In the genomic region with DNA sequence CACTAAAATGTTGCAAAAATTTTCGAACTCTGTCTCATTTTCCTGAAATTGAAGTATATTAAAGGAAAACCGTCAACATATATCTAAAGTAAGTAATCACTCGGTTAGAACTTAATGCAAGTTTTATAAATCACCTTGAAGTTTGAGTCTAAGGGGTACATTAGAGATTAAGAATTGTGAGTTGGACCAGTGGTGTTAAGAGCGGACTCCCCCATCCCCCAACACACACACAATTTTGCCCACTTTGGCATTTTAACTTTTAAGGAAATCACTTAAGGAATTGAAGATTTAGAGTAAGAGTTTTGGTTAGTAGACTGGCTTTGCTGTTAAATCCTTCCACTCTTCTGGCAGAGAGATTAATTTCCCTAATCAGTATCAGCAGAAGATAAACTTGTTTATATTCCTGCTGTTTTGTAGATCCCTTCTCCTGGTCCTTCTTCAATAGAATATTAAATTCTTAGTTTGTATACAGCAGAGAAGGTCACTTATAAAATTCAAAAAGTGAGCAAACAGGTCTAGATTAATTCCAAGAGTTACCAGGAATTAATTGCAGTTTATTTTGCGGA, we compare ENCODE assay signal across 8 cellular contexts. TPM values are rescaled to one million over a fixed set of nuclear protein-coding genes. Genes with fewer than 3 reads are reported as not detected.
DNase-seq lines count a peak whose midpoint lies in the region; ATAC-seq and TF ChIP-seq lines count a peak whose summit lies in the region.

No MANE protein-coding gene starts in this region.

- TF ChIP-seq CTCF in CD14-positive monocyte (IDR thresholded peaks at IDR 0.05): no peak

- DNase-seq in CD14-positive monocyte (ENCODE audit: low spot score) (no peak), dermis blood vessel endothelial cell (peak; percentile 34)
- DNase-seq in naive thymus-derived CD8-positive, alpha-beta T cell: no peak
- no peak for DNase-seq in stimulated activated CD4-positive, alpha-beta T cell treated with anti-CD3 and anti-CD28 coated beads, Interleukin-4, amount 100 ng/mL, for 24 hours
- DNase-seq in stimulated activated CD4-positive, alpha-beta T cell treated with anti-CD3 and anti-CD28 coated beads, Interleukin-1b, Interleukin-23, amount 100 ng/mL, for 48 hours: no peak

- H3K4me1 Mint-ChIP-seq in CD14-positive monocyte: peaks cover 25% of the 10 kb centered on the region
- H3K4me1 Mint-ChIP-seq in naive thymus-derived CD8-positive, alpha-beta T cell: peaks cover 20 to 66% (median 52%) of the 10 kb centered on the region in 4 donors

- H3K36me3 Mint-ChIP-seq in CD14-positive monocyte: peaks cover 3 to 40% of the 10 kb centered on the region in 2 donors
- peaks cover 0 to 4% (median 4%) of the 10 kb centered on the region in 3 donors for H3K36me3 Mint-ChIP-seq in naive thymus-derived CD8-positive, alpha-beta T cell

- H3K36me3 ChIP-seq in KOPT-K1 (ENCODE audit: insufficient read depth, low read length): no peaks in the 10 kb centered on the region

- ATAC-seq in naive thymus-derived CD8-positive, alpha-beta T cell: no peak
- no peak for ATAC-seq in HG03045 (IDR thresholded peaks at IDR 0.05; ENCODE audit: unreplicated experiment)
- no peak for ATAC-seq in GM18867 (IDR thresholded peaks at IDR 0.05; ENCODE audit: unreplicated experiment)

- peak overlapping the region in 6 of 7 donors; percentile 94 to 98 (median 97) for H3K27ac Mint-ChIP-seq in CD14-positive monocyte
- H3K27ac Mint-ChIP-seq in naive thymus-derived CD8-positive, alpha-beta T cell: peak overlapping the region; percentile 94 to 99 (median 96)

- peak overlapping the region; percentile 95 to 97 for H3K4me3 Mint-ChIP-seq in CD14-positive monocyte
- peak overlapping the region; percentile 92 to 99 (median 96) for H3K4me3 Mint-ChIP-seq in naive thymus-derived CD8-positive, alpha-beta T cell

- H3K9me3 Mint-ChIP-seq in CD14-positive monocyte: peaks cover 0 to 1% (median 0%) of the 10 kb centered on the region in 7 donors
- peaks cover 0 to 1% (median 0%) of the 10 kb centered on the region in 9 donors for H3K9me3 Mint-ChIP-seq in naive thymus-derived CD8-positive, alpha-beta T cell

- peaks cover 0 to 1% (median 1%) of the 10 kb centered on the region in 3 donors for H3K27me3 Mint-ChIP-seq in CD14-positive monocyte (ENCODE audit: low read depth in 3 of 3)
- no peaks in the 10 kb centered on the region for H3K27me3 Mint-ChIP-seq in naive thymus-derived CD8-positive, alpha-beta T cell

- H3K9me3 ChIP-seq in KOPT-K1 (ENCODE audit: insufficient read depth, low read length, poor library complexity, severe bottlenecking): no peaks in the 10 kb centered on the region

- intact Hi-C loops in CD14-positive monocyte (cut with micrococcal nuclease): loop anchor here in 1 of 2 donors (2.0 kb wide), 1 partner anchor 34 kb away; no protein-coding TSS in a partner anchor

- H3K27ac ChIP-seq in KOPT-K1 (ENCODE audit: low read depth, low read length, poor library complexity, severe bottlenecking): peak overlapping the region; percentile 95

- POLR2A ChIA-PET in naive thymus-derived CD8-positive, alpha-beta T cell (lab: Charles Lee): interaction anchor here (1.3 to 1.6 kb wide), 2 partner anchors 145 to 194 kb away, joined by 3 read pairs; no protein-coding TSS in a partner anchor

RNA-seq across cellular contexts. Expression of a gene that starts 1.5 kb away (rescaled TPM):
- polyA plus RNA-seq in CD14-positive monocyte: 100 to 1,000 TPM in 1 of 2 donors, 10 to 100 TPM in 1; 79.0 to 137 TPM
- total RNA-seq in dermis blood vessel endothelial cell: 236 and 320 TPM in 2 replicates
- 10 to 100 TPM; 91.4 to 97.5 TPM for total RNA-seq in naive thymus-derived CD8-positive, alpha-beta T cell
- polyA plus RNA-seq in naive thymus-derived CD8-positive, alpha-beta T cell: 10 to 100 TPM; 51.7 to 63.5 (median 54.4) TPM
